Comparison of ENCODE assay signal across 16 cellular contexts in genomic region chr4:23269583-23269982, GRCh38.
DNase-seq lines count a peak whose midpoint lies in the region; ATAC-seq and TF ChIP-seq lines count a peak whose summit lies in the region.
"Had no signal": no experiment of that assay in that cellular context is flagged by ENCODE, and none has a peak within 500 bp of the region (broad histone marks: within the 10 kb centered on the region; RNA-seq: fewer than 3 reads in every experiment).

No MANE protein-coding gene starts in this region.

- H3K36me3 ChIP-seq in HAP-1 (replicated peaks) = no peaks in the 10 kb centered on the region
- H3K36me3 ChIP-seq: Peyer's patch had no signal

- no peaks in the 10 kb centered on the region; the same call in 1 of the 2 replicates for H3K4me1 ChIP-seq in HAP-1
- H3K4me1 ChIP-seq: Peyer's patch had no signal

- DNase-seq in SIG-M5 treated with dmso at 0.1 percent for 504 hours (lab: John Stamatoyannopoulos, UW; ENCODE audit: unreplicated experiment) = peak; percentile 21
- no peak for DNase-seq in SIG-M5 (lab: John Stamatoyannopoulos, UW)
- peak; percentile 36 for DNase-seq in NB4 (ENCODE audit: low read depth)
- peak; percentile 0 for DNase-seq in fibroblast of mammary gland (ENCODE audit: low read depth)
- no peak for DNase-seq in left colon
- DNase-seq in HAP-1 (ENCODE audit: low spot score in 2 of 2) = no peak
- DNase-seq: CD4-positive, alpha-beta memory T cell; KBM-7; NCI-H1694; NCI-H2227 treated with DMSO at 0.1 percent for 48 hours; NCI-H510A treated with DMSO at 0.1 percent for 48 hours; Peyer's patch had no signal

- ATAC-seq in left colon (no peak), GM19452 (IDR thresholded peaks at IDR 0.05; ENCODE audit: unreplicated experiment) (no peak)
- ATAC-seq: GM12878, HepG2 had no signal

- intact Hi-C loops in left colon (cut with DNase I, micrococcal nuclease) = no loop called here

- in situ Hi-C loops in HAP-1 (cut with MboI; ENCODE audit: low sequenced_read_pairs) = no loop called here

- no peaks in the 10 kb centered on the region for H3K27me3 ChIP-seq in HAP-1 (ENCODE audit: low read depth)
- H3K27me3 ChIP-seq: Peyer's patch had no signal

- no peaks in the 10 kb centered on the region for H3K9me3 ChIP-seq in HAP-1
- H3K9me3 ChIP-seq: Peyer's patch had no signal

- H3K4me3 ChIP-seq in NB4 (ENCODE audit: low read depth, low read length) = no peak overlapping the region
- no peak overlapping the region for H3K4me3 ChIP-seq in fibroblast of mammary gland (ENCODE audit: control insufficient read depth, low read depth, low read length)
- no peak overlapping the region for H3K4me3 ChIP-seq in HAP-1
- H3K4me3 ChIP-seq: GM12878, Peyer's patch, SK-N-MC had no signal

- TF ChIP-seq CTCF in NB4 (IDR thresholded peaks at IDR 0.05; ENCODE audit: low read depth, low read length) (no peak), fibroblast of mammary gland (conservative IDR thresholded peaks at IDR 0.05; ENCODE audit: control insufficient read depth, insufficient read depth, low read depth, low read length) (no peak)

- TF ChIP-seq POLR2A in NB4 (IDR thresholded peaks at IDR 0.05; ENCODE audit: extremely low read depth, insufficient read length) = no peak

Comparison
In these comparisons a context has a peak if more than half of its experiments do, and no peak if none do; other contexts are left out.
1. DNase-seq: peak in SIG-M5 treated with dmso at 0.1 percent for 504 hours (single experiment), NB4 (single experiment) and fibroblast of mammary gland (single experiment); none in SIG-M5 (single experiment), left colon (0 of 2) and HAP-1 (0 of 2).